In genomic region chr11:127806486-127806885, GRCh38 we compare ENCODE assay signal across 17 cellular contexts.
"Had no signal": no experiment of that assay in that cellular context is flagged by ENCODE, and none has a peak within 500 bp of the region (broad histone marks: within the 10 kb centered on the region; RNA-seq: fewer than 3 reads in every experiment).

No MANE protein-coding gene starts in this region.

- H3K4me3 Mint-ChIP-seq: natural killer cell treated with Interleukin-12 subunit alpha and Interleukin-12 subunit beta and Interleukin-15 and Interleukin-18, amount 100 ng/mL, for 72 hours; type B pancreatic cell had no signal

- H3K27me3 ChIP-seq: heart left ventricle, ovary, right atrium auricular region, sigmoid colon, stomach, thyroid gland had no signal

- H3K9me3 Mint-ChIP-seq: natural killer cell treated with Interleukin-12 subunit alpha and Interleukin-12 subunit beta and Interleukin-15 and Interleukin-18, amount 100 ng/mL, for 72 hours; type B pancreatic cell had no signal

- ATAC-seq: esophagus mucosa; heart left ventricle; natural killer cell treated with Interleukin-12 subunit alpha and Interleukin-12 subunit beta and Interleukin-15 and Interleukin-18, amount 100 ng/mL, for 72 hours had no signal

- H3K9me3 ChIP-seq: heart left ventricle, ovary, right atrium auricular region, sigmoid colon, stomach, thyroid gland had no signal

- H3K4me1 ChIP-seq: heart left ventricle, right atrium auricular region, stomach had no signal

- DNase-seq: cortex of kidney; dorsolateral prefrontal cortex; effector CD8-positive, alpha-beta T cell; heart left ventricle; hypothalamus; kidney glomerular epithelial cell; ovary; sigmoid colon; stimulated activated naive CD4-positive, alpha-beta T cell; stomach; substantia nigra; thyroid gland had no signal

- H3K27ac Mint-ChIP-seq: natural killer cell treated with Interleukin-12 subunit alpha and Interleukin-12 subunit beta and Interleukin-15 and Interleukin-18, amount 100 ng/mL, for 72 hours; type B pancreatic cell had no signal

- H3K27me3 Mint-ChIP-seq: type B pancreatic cell had no signal

- H3K36me3 ChIP-seq: heart left ventricle, ovary, right atrium auricular region, sigmoid colon, stomach, thyroid gland had no signal

- H3K4me3 ChIP-seq: dorsolateral prefrontal cortex, heart left ventricle, ovary, right atrium auricular region, sigmoid colon, skin epidermis, stomach, thyroid gland had no signal

- H3K27ac ChIP-seq: dorsolateral prefrontal cortex, heart left ventricle, ovary, right atrium auricular region, sigmoid colon, skin epidermis, stomach, thyroid gland had no signal

- H3K36me3 Mint-ChIP-seq: natural killer cell treated with Interleukin-12 subunit alpha and Interleukin-12 subunit beta and Interleukin-15 and Interleukin-18, amount 100 ng/mL, for 72 hours; type B pancreatic cell had no signal
